Comparison of ENCODE assay signal across 11 cellular contexts in genomic region chr14:80615831-80616230, GRCh38.
DNase-seq lines count a peak whose midpoint lies in the region; ATAC-seq lines count a peak whose summit lies in the region.
"Had no signal": no experiment of that assay in that cellular context is flagged by ENCODE, and none has a peak within 500 bp of the region (broad histone marks: within the 10 kb centered on the region; RNA-seq: fewer than 3 reads in every experiment).

No MANE protein-coding gene starts in this region.

- DNase-seq in myocyte (ENCODE audit: low read depth) (peak; percentile 44), glomerular visceral epithelial cell (ENCODE audit: extremely low spot score) (no peak), epidermal melanocyte (ENCODE audit: insufficient read length, low spot score) (no peak)
- DNase-seq: activated CD4-positive, CD25-positive, alpha-beta regulatory T cell treated with anti-CD3 and anti-CD28 coated beads, Interleukin-2, amount 50 U/mL, for 72 hours; activated T-cell treated with anti-CD3 and anti-CD28 coated beads for 4 hours; hypothalamus; left ventricle myocardium inferior had no signal

- ATAC-seq in GM19023 (IDR thresholded peaks at IDR 0.05; ENCODE audit: unreplicated experiment), result peak; percentile 85
- ATAC-seq in GM21529 (IDR thresholded peaks at IDR 0.05; ENCODE audit: unreplicated experiment), result peak; percentile 84
- peak; percentile 77 for ATAC-seq in HG03060 (IDR thresholded peaks at IDR 0.05; ENCODE audit: low read depth, unreplicated experiment)
- ATAC-seq in GM21381 (IDR thresholded peaks at IDR 0.05; ENCODE audit: unreplicated experiment), result no peak
